Comparison of ENCODE assay signal across 10 cellular contexts in genomic region chr1:27418786-27419185, GRCh38. TPM values are rescaled to one million over a fixed set of nuclear protein-coding genes. Genes with fewer than 3 reads are reported as not detected.
DNase-seq lines count a peak whose midpoint lies in the region; ATAC-seq, FAIRE-seq and TF ChIP-seq lines count a peak whose summit lies in the region.
"Had no signal": no experiment of that assay in that cellular context is flagged by ENCODE, and none has a peak within 500 bp of the region (broad histone marks: within the 10 kb centered on the region; RNA-seq: fewer than 3 reads in every experiment).

No MANE protein-coding gene starts in this region.

- peaks cover 42% of the 10 kb centered on the region for H3K36me3 Mint-ChIP-seq in endodermal cell (ENCODE audit: low read depth)

- POLR2A ChIA-PET in PC-3 (lab: Charles Lee; ENCODE audit: unreplicated experiment): no interaction called here

- ATAC-seq in PC-3: no peak

- FAIRE-seq in GM19239 (lab: Jason Lieb, UNC): peak; percentile 11
- FAIRE-seq: pancreas had no signal

- H3K79me2 ChIP-seq in PC-3 (ENCODE audit: low read length): peaks cover 18% of the 10 kb centered on the region

- no peaks in the 10 kb centered on the region for H3K9me2 ChIP-seq in PC-3 (replicated peaks; ENCODE audit: low read length)

- peak overlapping the region; percentile 54; the same call in 1 of the 2 replicates for H2AFZ ChIP-seq in PC-3 (ENCODE audit: low read length)

- 38 to 44% methylated on average over 5 to 6 of the region's 6 CpGs for WGBS in endodermal cell (ENCODE audit: insufficient coverage in 1 of 2, insufficient read length in 1 of 2), 2 experiments

- H3K36me3 ChIP-seq in PC-3 (ENCODE audit: low read depth, low read length): peaks cover 41% of the 10 kb centered on the region
- peaks cover 43% of the 10 kb centered on the region for H3K36me3 ChIP-seq in endodermal cell (ENCODE audit: control insufficient read depth, insufficient read depth, low read length)
- H3K36me3 ChIP-seq in rectal smooth muscle tissue (ENCODE audit: control insufficient read depth, insufficient read depth, low read length): peaks cover 15% of the 10 kb centered on the region

- H4K20me1 ChIP-seq in PC-3 (ENCODE audit: low read length): no peaks in the 10 kb centered on the region

- no peaks in the 10 kb centered on the region for H3K9me3 Mint-ChIP-seq in endodermal cell

- no peak for TF ChIP-seq CTCF in PC-3 (conservative IDR thresholded peaks at IDR 0.05; ENCODE audit: low read depth, low read length)
- TF ChIP-seq CTCF in endodermal cell (conservative IDR thresholded peaks at IDR 0.05): no peak

- peaks cover 17% of the 10 kb centered on the region for H3K4me1 ChIP-seq in PC-3 (ENCODE audit: insufficient read depth, low read length)
- peaks cover 5% of the 10 kb centered on the region for H3K4me1 ChIP-seq in endodermal cell (ENCODE audit: control insufficient read depth, insufficient read depth, low read length)
- H3K4me1 ChIP-seq in rectal smooth muscle tissue (ENCODE audit: control insufficient read depth, insufficient read depth, low read length): peaks cover 28% of the 10 kb centered on the region

- BruUV-seq in PC-3 (replicated peaks; lab: Mats Ljungman, UMichigan): no TSS peak

- CTCF ChIA-PET in PC-3 (lab: Charles Lee): interaction anchor here (0.6 kb wide), 1 partner anchor 105 kb away, joined by 3 read pairs; no protein-coding TSS in a partner anchor

- peaks cover 22% of the 10 kb centered on the region for H3K4me1 Mint-ChIP-seq in endodermal cell

- H3K9me3 ChIP-seq in PC-3 (ENCODE audit: low read length) (no peaks in the 10 kb centered on the region), endodermal cell (ENCODE audit: control insufficient read depth, low read length) (no peaks in the 10 kb centered on the region)
- H3K9me3 ChIP-seq: pancreas had no signal

- H3K27ac ChIP-seq in PC-3 (ENCODE audit: low read length): peak overlapping the region; percentile 70
- H3K27ac ChIP-seq in endodermal cell (ENCODE audit: low read depth, low read length): peak overlapping the region; percentile 55
- peak overlapping the region; percentile 86 for H3K27ac ChIP-seq in rectal smooth muscle tissue (ENCODE audit: low read depth, low read length)

- H3K27me3 Mint-ChIP-seq in endodermal cell (ENCODE audit: insufficient read depth): no peaks in the 10 kb centered on the region

- H3K9ac ChIP-seq in PC-3 (ENCODE audit: low read length) (peak overlapping the region; percentile 57), endodermal cell (ENCODE audit: extremely low read depth, low read length, poor library complexity, severe bottlenecking) (no peak overlapping the region), rectal smooth muscle tissue (ENCODE audit: low read length) (no peak overlapping the region)

- H3F3A ChIP-seq in PC-3 (ENCODE audit: low read length, unreplicated experiment): peaks cover 5% of the 10 kb centered on the region

- no peaks in the 10 kb centered on the region for H3K27me3 ChIP-seq in PC-3 (ENCODE audit: low read length)
- no peaks in the 10 kb centered on the region for H3K27me3 ChIP-seq in endodermal cell (ENCODE audit: control insufficient read depth, insufficient read depth, low read length, poor library complexity, severe bottlenecking)
- no peaks in the 10 kb centered on the region for H3K27me3 ChIP-seq in rectal smooth muscle tissue (ENCODE audit: control insufficient read depth, insufficient read depth, low read length)
- H3K27me3 ChIP-seq: pancreas had no signal

- peak overlapping the region; percentile 54 for H3K27ac Mint-ChIP-seq in endodermal cell

- peak overlapping the region; percentile 18; the same call in 1 of the 2 replicates for H3K4me2 ChIP-seq in PC-3 (ENCODE audit: low read length)

- H3K4me3 ChIP-seq in PC-3 (ENCODE audit: low read length): no peak overlapping the region
- no peak overlapping the region for H3K4me3 ChIP-seq in endodermal cell (ENCODE audit: low read length)
- H3K4me3 ChIP-seq in rectal smooth muscle tissue (ENCODE audit: low read length): no peak overlapping the region
- H3K4me3 ChIP-seq: pancreas had no signal

- DNase-seq in GM19239 (ENCODE audit: insufficient read length, low spot score): no peak
- no peak for DNase-seq in PC-3
- no peak for DNase-seq in endodermal cell
- DNase-seq in HPDE6-E6E7 (ENCODE audit: extremely low spot score): no peak
- no peak for DNase-seq in stimulated activated CD4-positive, alpha-beta T cell treated with anti-CD3 and anti-CD28 coated beads, Interleukin-2, amount 100 ng/mL, for 48 hours
- no peak for DNase-seq in iPS-NIHi7 (ENCODE audit: extremely low spot score)
- DNase-seq in kidney glomerular epithelial cell (lab: John Stamatoyannopoulos, UW): no peak
- DNase-seq: RPMI8226 had no signal

- intact Hi-C loops in PC-3 (cut with micrococcal nuclease): loop anchor here (5.0 to 10.0 kb wide), 2 partner anchors 136 to 189 kb away; no protein-coding TSS in a partner anchor

- H3K4me3 Mint-ChIP-seq in endodermal cell: peak overlapping the region; percentile 15

RNA-seq across cellular contexts. Expression of gene GPR3, which starts 26.4 kb away (rescaled TPM):
- total RNA-seq in PC-3 (2014; rRNA removed): 4.7 TPM in 2 replicates
- 1 to 10 TPM; 3.5 to 4.1 TPM for total RNA-seq in endodermal cell
- polyA plus RNA-seq in endodermal cell (2013, experiment 1 of 2): 4.5 TPM
- polyA plus RNA-seq in endodermal cell (2013, experiment 2 of 2): 4.5 TPM

RNA-seq across cellular contexts. Expression of gene CD164L2, which starts 35.7 kb away (rescaled TPM):
- total RNA-seq in PC-3 (2014; rRNA removed) (0.40 and 0.47 TPM in 2 replicates), endodermal cell (1 to 10 TPM; 1.6 to 1.8 TPM)
- polyA plus RNA-seq in endodermal cell (2013, experiment 1 of 2): 1.4 TPM
- 0.83 TPM for polyA plus RNA-seq in endodermal cell (2013, experiment 2 of 2)

RNA-seq across cellular contexts. Expression of gene FCN3, which starts 44.2 kb away (rescaled TPM):
- not detected in 2 replicates for total RNA-seq in PC-3 (2014; rRNA removed)
- total RNA-seq in endodermal cell: under 1 TPM in 1 of 2 donors, not detected in 1; 0.26 TPM
- not detected for polyA plus RNA-seq in endodermal cell (2013, experiment 1 of 2)
- polyA plus RNA-seq in endodermal cell (2013, experiment 2 of 2): not detected

RNA-seq across cellular contexts. Expression of gene MAP3K6, which starts 52.0 kb away (rescaled TPM):
- total RNA-seq in PC-3 (2014; rRNA removed): 25.1 and 44.5 TPM in 2 replicates
- total RNA-seq in endodermal cell: 10 to 100 TPM in 1 of 2 donors, 1 to 10 TPM in 1; 6.6 to 11.5 TPM
- polyA plus RNA-seq in endodermal cell (2013, experiment 1 of 2): 14.9 TPM
- polyA plus RNA-seq in endodermal cell (2013, experiment 2 of 2): 14.3 TPM
